ENCODE assay signal across 23 cellular contexts in the genomic region with DNA sequence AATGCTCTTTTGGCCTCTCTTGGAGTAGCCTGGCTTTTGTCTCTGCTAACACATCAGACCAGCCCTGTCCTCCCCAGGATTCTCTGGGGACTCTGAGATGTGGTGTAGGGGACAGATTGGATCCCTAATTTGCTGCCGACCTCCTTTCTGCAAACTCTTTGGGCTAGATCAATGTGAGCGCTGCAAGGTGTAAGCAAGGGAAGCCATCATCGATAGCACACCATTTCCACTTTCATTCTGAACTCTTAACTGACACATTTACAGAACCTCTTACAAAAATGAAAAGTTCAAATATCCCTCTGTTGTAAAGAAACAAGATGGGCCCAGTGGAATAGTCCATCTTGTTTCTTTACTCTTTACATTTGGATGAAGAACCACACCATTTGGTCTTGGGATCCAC. TPM values are rescaled to one million over a fixed set of nuclear protein-coding genes. Genes with fewer than 3 reads are reported as not detected.
A peak's percentile ranks its signal among the peaks of the same experiment; 100 is the strongest.
DNase-seq lines count a peak whose midpoint lies in the region; ATAC-seq and TF ChIP-seq lines count a peak whose summit lies in the region.
"Had no signal": no experiment of that assay in that cellular context is flagged by ENCODE, and none has a peak within 500 bp of the region (broad histone marks: within the 10 kb centered on the region; RNA-seq: fewer than 3 reads in every experiment).

No MANE protein-coding gene starts in this region.

- H3K27ac ChIP-seq in RWPE1 (peak overlapping the region; percentile 62), foreskin keratinocyte (peak overlapping the region; percentile 72), aorta (ENCODE audit: low read depth in 1 of 2, low read length in 2 of 2) (no peak overlapping the region)
- H3K27ac ChIP-seq: sigmoid colon, SK-N-MC had no signal

- intact Hi-C loops in aorta (cut with DNase I): no loop called here

- H3K27me3 ChIP-seq in foreskin keratinocyte (no peaks in the 10 kb centered on the region), skeletal muscle satellite cell (ENCODE audit: control insufficient read depth, insufficient read depth, low read length) (no peaks in the 10 kb centered on the region), aorta (ENCODE audit: control insufficient read depth in 1 of 2, insufficient read depth in 2 of 2, low read length in 1 of 2) (no peaks in the 10 kb centered on the region)
- H3K27me3 ChIP-seq: esophagus muscularis mucosa, sigmoid colon had no signal

- H3K36me3 ChIP-seq in skeletal muscle satellite cell (ENCODE audit: insufficient read depth, low read length): no peaks in the 10 kb centered on the region
- no peaks in the 10 kb centered on the region for H3K36me3 ChIP-seq in aorta (ENCODE audit: control insufficient read depth in 1 of 2, insufficient read depth in 2 of 2, low read length in 1 of 2)
- H3K36me3 ChIP-seq: esophagus muscularis mucosa, sigmoid colon had no signal

- H3K4me1 ChIP-seq in foreskin keratinocyte (peaks cover 16% of the 10 kb centered on the region), skeletal muscle satellite cell (ENCODE audit: control insufficient read depth, insufficient read depth, low read length) (peaks cover 20% of the 10 kb centered on the region), aorta (ENCODE audit: control insufficient read depth in 1 of 2, insufficient read depth in 2 of 2, low read length in 2 of 2) (no peaks in the 10 kb centered on the region)
- H3K4me1 ChIP-seq: esophagus muscularis mucosa had no signal

- DNase-seq in RWPE1 (ENCODE audit: low spot score) (no peak), foreskin keratinocyte (no peak), NOMO-1 treated with dmso at 0.1 percent for 144 hours (lab: John Stamatoyannopoulos, UW; ENCODE audit: unreplicated experiment) (no peak), SHP77 treated with DMSO at 0.1 percent for 48 hours (lab: John Stamatoyannopoulos, UW) (no peak), aorta (no peak)
- no peak for DNase-seq in activated naive CD4-positive, alpha-beta T cell treated with anti-CD3 and anti-CD28 coated beads, Interleukin-2, amount 50 U/mL, for 16 hours
- DNase-seq: activated CD4-positive, CD25-positive, alpha-beta regulatory T cell treated with anti-CD3 and anti-CD28 coated beads, Interleukin-2, amount 50 U/mL, for 72 hours; activated naive CD4-positive, alpha-beta T cell; activated T-cell treated with anti-CD3 and anti-CD28 coated beads, Interleukin-2, amount 50 U/mL, for 24 hours; CD8-positive, alpha-beta memory T cell; DMS79 treated with DMSO at 0.1 percent for 48 hours; effector CD4-positive, alpha-beta T cell; naive thymus-derived CD8-positive, alpha-beta T cell; NCI-H187; NCI-H2227 treated with DMSO at 0.1 percent for 48 hours; NCI-H774; posterior cingulate gyrus; sigmoid colon; stimulated activated CD4-positive, alpha-beta T cell treated with anti-CD3 and anti-CD28 coated beads, Interleukin-1b, Interleukin-23, amount 100 ng/mL, for 48 hours had no signal

- TF ChIP-seq CTCF in RWPE1 (conservative IDR thresholded peaks at IDR 0.05; ENCODE audit: low read depth) (no peak), foreskin keratinocyte (conservative IDR thresholded peaks at IDR 0.05) (no peak)

- WGBS in aorta, 2 donors: 92 to 97% methylated on average over 3 of the region's 3 CpGs

- CTCF ChIA-PET in RWPE1 (lab: Yijun Ruan, JAX): no interaction called here

- ATAC-seq in GM19351 (IDR thresholded peaks at IDR 0.05; ENCODE audit: unreplicated experiment) (peak; percentile 47), foreskin keratinocyte (no peak), aorta (ENCODE audit: low FRiP score) (no peak)
- ATAC-seq: naive thymus-derived CD8-positive, alpha-beta T cell had no signal

- peak overlapping the region; percentile 57 for H3K4me2 ChIP-seq in skeletal muscle satellite cell (ENCODE audit: low read length)

- POLR2A ChIA-PET in RWPE1 (lab: Yijun Ruan, JAX; ENCODE audit: low non-redundant PET): no interaction called here

- peak overlapping the region; percentile 38 for H3K9ac ChIP-seq in skeletal muscle satellite cell (ENCODE audit: low read depth, low read length)

- H3K9me3 ChIP-seq in skeletal muscle satellite cell (replicated peaks; ENCODE audit: low read length) (no peaks in the 10 kb centered on the region), aorta (ENCODE audit: control insufficient read depth, low read length) (peaks cover 1% of the 10 kb centered on the region)
- H3K9me3 ChIP-seq: esophagus muscularis mucosa had no signal

- H3K4me3 ChIP-seq in skeletal muscle satellite cell (ENCODE audit: low read length) (peak overlapping the region; percentile 20), aorta (ENCODE audit: low read length in 2 of 2) (no peak overlapping the region)
- H3K4me3 ChIP-seq: esophagus muscularis mucosa, sigmoid colon, SK-N-MC had no signal

RNA-seq across cellular contexts. Expression of gene PGRMC2, which starts 46.6 kb away (rescaled TPM):
- 35.8 and 38.1 TPM in 2 replicates for total RNA-seq in foreskin keratinocyte
- polyA plus RNA-seq in foreskin keratinocyte: 54.7 and 57.7 TPM in 2 replicates
- 18.1 and 18.5 TPM in 2 replicates for total RNA-seq in skeletal muscle satellite cell (2012; rRNA removed)
- 10 to 100 TPM; 65.6 to 74.8 TPM for total RNA-seq in aorta
- polyA plus RNA-seq in aorta: 10 to 100 TPM; 49.0 to 53.5 TPM

Comparison
In these comparisons a context has a peak if more than half of its experiments do, and no peak if none do; other contexts are left out.
1. H3K27ac ChIP-seq: peak in RWPE1 (single experiment) and foreskin keratinocyte (single experiment); none in aorta (0 of 2).